Comparison of ENCODE assay signal across 16 cellular contexts in genomic region chr12:89882757-89883156, GRCh38.
DNase-seq lines count a peak whose midpoint lies in the region; ATAC-seq, FAIRE-seq and TF ChIP-seq lines count a peak whose summit lies in the region.
"Had no signal": no experiment of that assay in that cellular context is flagged by ENCODE, and none has a peak within 500 bp of the region (broad histone marks: within the 10 kb centered on the region; RNA-seq: fewer than 3 reads in every experiment).

No MANE protein-coding gene starts in this region.

- H4K91ac ChIP-seq in mesenchymal stem cell (ENCODE audit: low read length), result no peak overlapping the region

- no peaks in the 10 kb centered on the region for H3K79me1 ChIP-seq in mesenchymal stem cell (replicated peaks; ENCODE audit: low read length, poor library complexity, severe bottlenecking)

- FAIRE-seq in GM12892 (lab: Jason Lieb, UNC), result peak; percentile 27

- H2BK120ac ChIP-seq in mesenchymal stem cell (ENCODE audit: low read depth, low read length), result no peak overlapping the region

- H3K4me1 Mint-ChIP-seq in T-cell, result peaks cover 52 to 60% (median 58%) of the 10 kb centered on the region in 3 donors
- peaks cover 28 to 61% of the 10 kb centered on the region in 2 donors for H3K4me1 Mint-ChIP-seq in stimulated activated naive B cell treated with anti-CD40 and anti-IgM and Interleukin-4, amounts not matched to agents 10 μg/mL and 1 μg/mL and 100 μg/mL, for 72 hours
- H3K4me1 Mint-ChIP-seq in stimulated activated naive CD8-positive, alpha-beta T cell treated with anti-CD3 and anti-CD28 coated beads, Interleukin-15, amount 100 ng/mL, for 72 hours, result peaks cover 54% of the 10 kb centered on the region

- H3K9ac ChIP-seq in mesenchymal stem cell (ENCODE audit: low read length), result peak overlapping the region; percentile 50
- H3K9ac ChIP-seq: GM23248 had no signal

- no peak overlapping the region for H3K18ac ChIP-seq in mesenchymal stem cell (ENCODE audit: low read depth in 1 of 2, low read length in 2 of 2)

- H3K23ac ChIP-seq in mesenchymal stem cell (ENCODE audit: low read length in 2 of 2), result no peak overlapping the region

- H2BK5ac ChIP-seq in mesenchymal stem cell (ENCODE audit: low read depth, low read length, poor library complexity, severe bottlenecking), result no peak overlapping the region

- CTCF ChIA-PET in T-cell (lab: Charles Lee), result interaction anchor here in 1 of 2 donors (1.3 kb wide), 1 partner anchor 19 kb away, joined by 6 read pairs; no protein-coding TSS in a partner anchor
- CTCF ChIA-PET in HEK293T (lab: Yijun Ruan, JAX), result no interaction called here

- no peak overlapping the region for H2BK12ac ChIP-seq in mesenchymal stem cell (ENCODE audit: low read length in 2 of 2)

- no peak overlapping the region for H3K4me3 ChIP-seq in mesenchymal stem cell (ENCODE audit: insufficient read depth in 1 of 2, low read depth in 1 of 2, low read length in 2 of 2)
- H3K4me3 ChIP-seq: BLaER1 treated with 17β-estradiol and CSF1 and Interleukin-3, amounts not matched to agents 10 nM and 100 nM; GM23248; Peyer's patch had no signal

- ATAC-seq in T-cell (replicated peaks in 1 of 4), result no peak
- no peak for ATAC-seq in stimulated activated naive B cell treated with anti-CD40 and anti-IgM and Interleukin-4, amounts not matched to agents 10 μg/mL and 1 μg/mL and 100 μg/mL, for 72 hours (replicated peaks)
- ATAC-seq in stimulated activated naive CD8-positive, alpha-beta T cell treated with anti-CD3 and anti-CD28 coated beads, Interleukin-15, amount 100 ng/mL, for 72 hours, result no peak
- no peak for ATAC-seq in HG02588 (IDR thresholded peaks at IDR 0.05; ENCODE audit: unreplicated experiment)

- H3K27ac Mint-ChIP-seq in T-cell, result peak overlapping the region; percentile 52 to 97
- H3K27ac Mint-ChIP-seq in stimulated activated naive B cell treated with anti-CD40 and anti-IgM and Interleukin-4, amounts not matched to agents 10 μg/mL and 1 μg/mL and 100 μg/mL, for 72 hours, result peak overlapping the region; percentile 69
- H3K27ac Mint-ChIP-seq in stimulated activated naive CD8-positive, alpha-beta T cell treated with anti-CD3 and anti-CD28 coated beads, Interleukin-15, amount 100 ng/mL, for 72 hours, result no peak overlapping the region

- H3K4me2 ChIP-seq in mesenchymal stem cell (ENCODE audit: low read length, poor library complexity, severe bottlenecking), result no peak overlapping the region

- H3K4me3 Mint-ChIP-seq in T-cell, result no peak overlapping the region
- H3K4me3 Mint-ChIP-seq in stimulated activated naive B cell treated with anti-CD40 and anti-IgM and Interleukin-4, amounts not matched to agents 10 μg/mL and 1 μg/mL and 100 μg/mL, for 72 hours, result no peak overlapping the region
- no peak overlapping the region for H3K4me3 Mint-ChIP-seq in stimulated activated naive CD8-positive, alpha-beta T cell treated with anti-CD3 and anti-CD28 coated beads, Interleukin-15, amount 100 ng/mL, for 72 hours

- H3K27ac ChIP-seq in mesenchymal stem cell (ENCODE audit: low read length, poor library complexity, severe bottlenecking), result no peak overlapping the region
- H3K27ac ChIP-seq: GM23248 had no signal

- H3K4ac ChIP-seq in mesenchymal stem cell (ENCODE audit: low read depth in 1 of 2, low read length in 2 of 2), result no peak overlapping the region

- DNase-seq in GM12892 (ENCODE audit: insufficient read length) (no peak), T-cell (no peak), mesenchymal stem cell (no peak), HEK293T (ENCODE audit: extremely low spot score) (no peak)
- DNase-seq in stimulated activated naive B cell treated with anti-CD40 and anti-IgM and Interleukin-4, amounts not matched to agents 10 μg/mL and 1 μg/mL and 100 μg/mL, for 72 hours, result no peak
- DNase-seq in stimulated activated naive CD8-positive, alpha-beta T cell treated with anti-CD3 and anti-CD28 coated beads, Interleukin-15, amount 100 ng/mL, for 72 hours, result no peak
- DNase-seq: DMS53, KG1, NCI-H1048, NCI-H2107, NCI-H526 treated with DMSO at 0.1 percent for 48 hours, Peyer's patch, Right ventricle myocardium superior had no signal

- H2AK5ac ChIP-seq in mesenchymal stem cell (ENCODE audit: low read length, severe bottlenecking), result no peak overlapping the region

- H3K27me3 ChIP-seq in mesenchymal stem cell (ENCODE audit: control insufficient read depth in 1 of 2, insufficient read depth in 1 of 2, low read length in 2 of 2), result no peaks in the 10 kb centered on the region
- H3K27me3 ChIP-seq: BLaER1 treated with 17β-estradiol and CSF1 and Interleukin-3, amounts not matched to agents 10 nM and 100 nM; Peyer's patch had no signal

- H3K9me3 Mint-ChIP-seq in T-cell, result no peaks in the 10 kb centered on the region
- peaks cover 0 to 2% of the 10 kb centered on the region in 2 donors for H3K9me3 Mint-ChIP-seq in stimulated activated naive B cell treated with anti-CD40 and anti-IgM and Interleukin-4, amounts not matched to agents 10 μg/mL and 1 μg/mL and 100 μg/mL, for 72 hours
- no peaks in the 10 kb centered on the region for H3K9me3 Mint-ChIP-seq in stimulated activated naive CD8-positive, alpha-beta T cell treated with anti-CD3 and anti-CD28 coated beads, Interleukin-15, amount 100 ng/mL, for 72 hours

- no peak overlapping the region for H3K14ac ChIP-seq in mesenchymal stem cell (ENCODE audit: low read length in 2 of 2)

- H3K27me3 Mint-ChIP-seq in T-cell, result no peaks in the 10 kb centered on the region
- H3K27me3 Mint-ChIP-seq in stimulated activated naive B cell treated with anti-CD40 and anti-IgM and Interleukin-4, amounts not matched to agents 10 μg/mL and 1 μg/mL and 100 μg/mL, for 72 hours, result no peaks in the 10 kb centered on the region
- H3K27me3 Mint-ChIP-seq in stimulated activated naive CD8-positive, alpha-beta T cell treated with anti-CD3 and anti-CD28 coated beads, Interleukin-15, amount 100 ng/mL, for 72 hours, result no peaks in the 10 kb centered on the region

- no peak overlapping the region for H4K8ac ChIP-seq in mesenchymal stem cell (ENCODE audit: low read length)

- H3K4me1 ChIP-seq in mesenchymal stem cell (ENCODE audit: control insufficient read depth, insufficient read depth, low read depth, low read length), result no peaks in the 10 kb centered on the region

- H3K36me3 Mint-ChIP-seq in T-cell, result peaks cover 3% of the 10 kb centered on the region
- no peaks in the 10 kb centered on the region for H3K36me3 Mint-ChIP-seq in stimulated activated naive B cell treated with anti-CD40 and anti-IgM and Interleukin-4, amounts not matched to agents 10 μg/mL and 1 μg/mL and 100 μg/mL, for 72 hours

- no peak overlapping the region for H2BK15ac ChIP-seq in mesenchymal stem cell (ENCODE audit: low read depth, poor library complexity, severe bottlenecking)

- H3K36me3 ChIP-seq in mesenchymal stem cell (ENCODE audit: control insufficient read depth in 1 of 2, insufficient read depth in 2 of 2, low read depth in 1 of 2, low read length in 2 of 2), result no peaks in the 10 kb centered on the region
- H3K36me3 ChIP-seq: BLaER1 treated with 17β-estradiol and CSF1 and Interleukin-3, amounts not matched to agents 10 nM and 100 nM; Peyer's patch had no signal

- TF ChIP-seq POLR2A in GM12892 (IDR thresholded peaks at IDR 0.05; ENCODE audit: low read depth, low read length), result no peak

- no peak overlapping the region for H2AFZ ChIP-seq in mesenchymal stem cell (ENCODE audit: low read depth, low read length)

- POLR2A ChIA-PET in T-cell (lab: Charles Lee), result interaction anchor here (0.7 to 1.3 kb wide), 2 partner anchors 12 to 19 kb away, joined by 3 to 5 read pairs; no protein-coding TSS in a partner anchor
- POLR2A ChIA-PET in HEK293T (lab: Yijun Ruan, JAX), result no interaction called here

- H3K9me3 ChIP-seq in mesenchymal stem cell (ENCODE audit: control insufficient read depth, low read length), result no peaks in the 10 kb centered on the region
- H3K9me3 ChIP-seq: BLaER1 treated with 17β-estradiol and CSF1 and Interleukin-3, amounts not matched to agents 10 nM and 100 nM; Peyer's patch had no signal

TF ChIP-seq in HEK293T, 16 proteins besides CTCF, POLR2A, EP300 and RAD21:
- TF ChIP-seq BHLHE40 (IDR thresholded peaks at IDR 0.05; ENCODE audit: borderline replicate concordance) (no peak), SUZ12 (IDR thresholded peaks at IDR 0.05) (no peak), CTBP1 (IDR thresholded peaks at IDR 0.05; ENCODE audit: borderline replicate concordance) (no peak)
- TF ChIP-seq, protein P1, sequence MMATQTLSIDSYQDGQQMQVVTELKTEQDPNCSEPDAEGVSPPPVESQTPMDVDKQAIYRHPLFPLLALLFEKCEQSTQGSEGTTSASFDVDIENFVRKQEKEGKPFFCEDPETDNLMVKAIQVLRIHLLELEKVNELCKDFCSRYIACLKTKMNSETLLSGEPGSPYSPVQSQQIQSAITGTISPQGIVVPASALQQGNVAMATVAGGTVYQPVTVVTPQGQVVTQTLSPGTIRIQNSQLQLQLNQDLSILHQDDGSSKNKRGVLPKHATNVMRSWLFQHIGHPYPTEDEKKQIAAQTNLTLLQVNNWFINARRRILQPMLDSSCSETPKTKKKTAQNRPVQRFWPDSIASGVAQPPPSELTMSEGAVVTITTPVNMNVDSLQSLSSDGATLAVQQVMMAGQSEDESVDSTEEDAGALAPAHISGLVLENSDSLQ (IDR thresholded peaks at IDR 0.05), result no peak

Comparison
In these comparisons a context has a peak if more than half of its experiments do, and no peak if none do; other contexts are left out.
1. H3K27ac Mint-ChIP-seq: peak in T-cell (2 of 2) and stimulated activated naive B cell treated with anti-CD40 and anti-IgM and Interleukin-4, amounts not matched to agents 10 μg/mL and 1 μg/mL and 100 μg/mL, for 72 hours (single experiment); none in stimulated activated naive CD8-positive, alpha-beta T cell treated with anti-CD3 and anti-CD28 coated beads, Interleukin-15, amount 100 ng/mL, for 72 hours (0 of 2).